Comparison of ENCODE assay signal across 8 cellular contexts in genomic region chr13:105139048-105139379, GRCh38.
A peak's percentile ranks its signal among the peaks of the same experiment; 100 is the strongest.
DNase-seq lines count a peak whose midpoint lies in the region; ATAC-seq and TF ChIP-seq lines count a peak whose summit lies in the region.

No MANE protein-coding gene starts in this region.

- peak overlapping the region; percentile 92 for H3K4me2 ChIP-seq in Loucy (ENCODE audit: low read depth, low read length, poor library complexity, severe bottlenecking)

- peaks cover 15% of the 10 kb centered on the region for H3F3A ChIP-seq in Loucy (ENCODE audit: low read depth)

- H3K9me2 ChIP-seq in Loucy (replicated peaks; ENCODE audit: low read depth, low read length) = no peaks in the 10 kb centered on the region

- no peak for TF ChIP-seq CTCF in Loucy (conservative IDR thresholded peaks at IDR 0.05; ENCODE audit: low read length)

- no peaks in the 10 kb centered on the region for H3K9me3 ChIP-seq in Loucy (ENCODE audit: insufficient read depth, low read depth, low read length)

- DNase-seq in myocyte (ENCODE audit: low read depth) = peak; percentile 11
- DNase-seq in A172 (ENCODE audit: low spot score) = no peak
- DNase-seq in EL = no peak
- DNase-seq in cerebellum (ENCODE audit: low spot score) = no peak
- no peak for DNase-seq in activated CD4-positive, alpha-beta T cell treated with anti-CD3 and anti-CD28 coated beads, Interleukin-2, amount 50 U/mL, for 1 hour

- ATAC-seq in GM18508 (IDR thresholded peaks at IDR 0.05; ENCODE audit: insufficient read depth, unreplicated experiment) = peak; percentile 7
- peak; percentile 16 for ATAC-seq in GM21717 (IDR thresholded peaks at IDR 0.05; ENCODE audit: unreplicated experiment)

- peak overlapping the region; percentile 83 for H3K4me3 ChIP-seq in Loucy (ENCODE audit: low read length, poor library complexity, severe bottlenecking)

- 0 out of 2 replicates have a peak overlapping the region, but pooled peaks have one; percentile 86 for H2AFZ ChIP-seq in Loucy (ENCODE audit: low read length)

- no peaks in the 10 kb centered on the region for H4K20me1 ChIP-seq in Loucy (ENCODE audit: insufficient read depth, low read length, poor library complexity, severe bottlenecking)

- no peaks in the 10 kb centered on the region for H3K79me2 ChIP-seq in Loucy (ENCODE audit: insufficient read depth, low read length)

- H3K9ac ChIP-seq in Loucy (ENCODE audit: low read depth, low read length, poor library complexity, severe bottlenecking) = peak overlapping the region; percentile 88

- no peaks in the 10 kb centered on the region for H3K36me3 ChIP-seq in Loucy (ENCODE audit: insufficient read depth, low read length)

- H3K4me1 ChIP-seq in Loucy (ENCODE audit: insufficient read depth, low read length, poor library complexity, severe bottlenecking) = peaks cover 85% of the 10 kb centered on the region

- H3K27me3 ChIP-seq in Loucy (ENCODE audit: insufficient read depth, low read length, poor library complexity, severe bottlenecking) = no peaks in the 10 kb centered on the region
